In genomic region chr1:55309786-55310516, GRCh38 we compare ENCODE assay signal across 28 cellular contexts.
A peak's percentile ranks its signal among the peaks of the same experiment; 100 is the strongest.
DNase-seq lines count a peak whose midpoint lies in the region; ATAC-seq, FAIRE-seq and TF ChIP-seq lines count a peak whose summit lies in the region.
"Had no signal": no experiment of that assay in that cellular context is flagged by ENCODE, and none has a peak within 500 bp of the region (broad histone marks: within the 10 kb centered on the region; RNA-seq: fewer than 3 reads in every experiment).

No MANE protein-coding gene starts in this region.

- H4K20me1 ChIP-seq in BLaER1 treated with 17β-estradiol and CSF1 and Interleukin-3, amounts not matched to agents 10 nM and 100 nM, result peaks cover 0 to 5% (median 0%) of the 10 kb centered on the region in 11 experiments; a peak in 1 of 22 replicates
- H4K20me1 ChIP-seq in IMR-90 (ENCODE audit: insufficient read depth, low read length) (no peaks in the 10 kb centered on the region), astrocyte (ENCODE audit: insufficient read depth, low read length) (no peaks in the 10 kb centered on the region)

- peak overlapping the region; percentile 93 for H2BK20ac ChIP-seq in IMR-90 (ENCODE audit: low read depth, low read length)

- H3K79me1 ChIP-seq in IMR-90 (ENCODE audit: low read depth in 1 of 2, low read length in 2 of 2), result 0 out of 4 replicates have a peak, but pooled peaks cover 0 to 6% of the 10 kb centered on the region in 2 experiments
- H3K79me1 ChIP-seq in neuronal stem cell (ENCODE audit: low read depth, low read length), result no peaks in the 10 kb centered on the region

- peaks cover 4% of the 10 kb centered on the region for H3K9me3 Mint-ChIP-seq in astrocyte (ENCODE audit: unreplicated experiment)
- H3K9me3 Mint-ChIP-seq: activated T-cell treated with anti-CD3 and anti-CD28 coated beads, Interleukin-2, amount 50 U/mL, for 4 hours; stimulated activated effector memory CD8-positive, alpha-beta T cell treated with anti-CD3 and anti-CD28 coated beads, Interleukin-12 subunit alpha, Interleukin-12 subunit beta, amount 100 ng/mL, for 72 hours had no signal

- ATAC-seq in IMR-90 (ENCODE audit: low read depth), result no peak
- no peak for ATAC-seq in GM18505 (IDR thresholded peaks at IDR 0.05; ENCODE audit: unreplicated experiment)
- ATAC-seq in GM19324 (IDR thresholded peaks at IDR 0.05; ENCODE audit: low FRiP score, unreplicated experiment), result no peak
- ATAC-seq: activated T-cell treated with anti-CD3 and anti-CD28 coated beads, Interleukin-2, amount 50 U/mL, for 4 hours; WTC11 had no signal

- H3K4me1 ChIP-seq in BLaER1 treated with 17β-estradiol and CSF1 and Interleukin-3, amounts not matched to agents 10 nM and 100 nM, result peaks cover 27 to 41% (median 34%) of the 10 kb centered on the region in 10 experiments
- peaks cover 29% of the 10 kb centered on the region for H3K4me1 ChIP-seq in IMR-90 (ENCODE audit: control insufficient read depth, insufficient read depth, low read length)
- H3K4me1 ChIP-seq in astrocyte (ENCODE audit: insufficient read depth, low read length), result peaks cover 26% of the 10 kb centered on the region
- peaks cover 0 to 4% of the 10 kb centered on the region in 2 donors for H3K4me1 ChIP-seq in neuronal stem cell (ENCODE audit: control insufficient read depth in 2 of 2, insufficient read depth in 1 of 2, low read depth in 1 of 2, low read length in 2 of 2)
- H3K4me1 ChIP-seq: colonic mucosa, parathyroid adenoma, right atrium auricular region had no signal

- TF ChIP-seq CTCF in IMR-90 (conservative IDR thresholded peaks at IDR 0.05; ENCODE audit: low read depth, low read length), result no peak
- no peak for TF ChIP-seq CTCF in astrocyte (IDR thresholded peaks at IDR 0.05; ENCODE audit: insufficient read depth, low read depth, low read length)

- H3K18ac ChIP-seq in IMR-90 (ENCODE audit: low read depth, low read length) (peak overlapping the region; percentile 92), neuronal stem cell (ENCODE audit: low read length) (peak overlapping the region; percentile 49)

- no peak overlapping the region for H3K4me3 Mint-ChIP-seq in astrocyte (ENCODE audit: unreplicated experiment)
- H3K4me3 Mint-ChIP-seq: activated T-cell treated with anti-CD3 and anti-CD28 coated beads, Interleukin-2, amount 50 U/mL, for 4 hours; nephron progenitor cell; stimulated activated effector memory CD8-positive, alpha-beta T cell treated with anti-CD3 and anti-CD28 coated beads, Interleukin-12 subunit alpha, Interleukin-12 subunit beta, amount 100 ng/mL, for 72 hours; WTC11 had no signal

- H2BK5ac ChIP-seq in IMR-90 (ENCODE audit: low read depth, low read length, poor library complexity, severe bottlenecking) (peak overlapping the region; percentile 6), neuronal stem cell (ENCODE audit: low read length) (no peak overlapping the region)

- peaks cover 20% of the 10 kb centered on the region for H3K4me1 Mint-ChIP-seq in astrocyte (ENCODE audit: low read depth, unreplicated experiment)
- H3K4me1 Mint-ChIP-seq: WTC11 had no signal

- no peak overlapping the region for H3K9ac ChIP-seq in BLaER1 treated with 17β-estradiol and CSF1 and Interleukin-3, amounts not matched to agents 10 nM and 100 nM
- H3K9ac ChIP-seq in IMR-90 (ENCODE audit: low read depth, low read length), result no peak overlapping the region
- peak overlapping the region; percentile 5 for H3K9ac ChIP-seq in astrocyte (ENCODE audit: low read length)
- no peak overlapping the region for H3K9ac ChIP-seq in neuronal stem cell (ENCODE audit: low read depth, low read length, poor library complexity)
- H3K9ac ChIP-seq: parathyroid adenoma had no signal

- dilution Hi-C loops in IMR-90 (cut with HindIII; ENCODE audit: low sequenced_read_pairs, unreplicated experiment), result no loop called here

- TF ChIP-seq RAD21 in IMR-90 (IDR thresholded peaks at IDR 0.05; ENCODE audit: low read length), result no peak

- no peaks in the 10 kb centered on the region for H3K36me3 Mint-ChIP-seq in astrocyte (ENCODE audit: low read depth, unreplicated experiment)
- H3K36me3 Mint-ChIP-seq: stimulated activated effector memory CD8-positive, alpha-beta T cell treated with anti-CD3 and anti-CD28 coated beads, Interleukin-12 subunit alpha, Interleukin-12 subunit beta, amount 100 ng/mL, for 72 hours; WTC11 had no signal

- in situ Hi-C loops in IMR-90 (cut with MboI; ENCODE audit: low sequenced_read_pairs), result no loop called here

- H3K14ac ChIP-seq in IMR-90 (replicated peaks; ENCODE audit: low read depth, low read length) (peak overlapping the region; percentile 47), neuronal stem cell (ENCODE audit: low read length) (no peak overlapping the region)

- no peak overlapping the region for H3K4me3 ChIP-seq in BLaER1 treated with 17β-estradiol and CSF1 and Interleukin-3, amounts not matched to agents 10 nM and 100 nM
- H3K4me3 ChIP-seq in IMR-90 (ENCODE audit: insufficient read depth, low read depth, low read length) (no peak overlapping the region), astrocyte (ENCODE audit: insufficient read depth, low read depth, low read length) (no peak overlapping the region), neuronal stem cell (ENCODE audit: low read length in 2 of 2) (no peak overlapping the region)
- H3K4me3 ChIP-seq: colonic mucosa, lung, right atrium auricular region, spleen had no signal

- H3K23ac ChIP-seq in IMR-90 (ENCODE audit: low read depth, low read length) (peak overlapping the region; percentile 29; the same call in 1 of the 2 replicates), neuronal stem cell (ENCODE audit: low read depth, low read length, poor library complexity) (no peak overlapping the region)

- no peak overlapping the region; a peak in 2 of 22 replicates for H3K27ac ChIP-seq in BLaER1 treated with 17β-estradiol and CSF1 and Interleukin-3, amounts not matched to agents 10 nM and 100 nM
- peak overlapping the region; percentile 42 for H3K27ac ChIP-seq in IMR-90 (ENCODE audit: insufficient read depth, low read length)
- peak overlapping the region; percentile 90 for H3K27ac ChIP-seq in astrocyte (ENCODE audit: low read depth, low read length)
- H3K27ac ChIP-seq in neuronal stem cell (replicated peaks; ENCODE audit: low read length), result no peak overlapping the region
- H3K27ac ChIP-seq: colonic mucosa, parathyroid adenoma, right atrium auricular region, spleen had no signal

- DNase-seq in IMR-90 (no peak), astrocyte (ENCODE audit: low read depth) (no peak), neuronal stem cell (ENCODE audit: low spot score) (no peak), AG08396 (ENCODE audit: low spot score) (no peak), DMS 273 (lab: John Stamatoyannopoulos, UW; ENCODE audit: unreplicated experiment) (no peak)
- DNase-seq: activated CD4-positive, alpha-beta T cell treated with anti-CD3 and anti-CD28 coated beads, Interleukin-2, amount 50 U/mL, for 1 hour; activated naive CD4-positive, alpha-beta T cell; activated T-cell treated with anti-CD3 and anti-CD28 coated beads, Interleukin-2, amount 50 U/mL, for 4 hours; colonic mucosa; effector CD8-positive, alpha-beta T cell; NCI-H1694; NCI-H526 treated with DMSO at 0.1 percent for 48 hours; nephron progenitor cell; spleen; stimulated activated CD4-positive, alpha-beta T cell treated with anti-CD3 and anti-CD28 coated beads, Interleukin-4, amount 100 ng/mL, for 1 hour; substantia nigra had no signal

- FAIRE-seq in astrocyte (lab: Jason Lieb, UNC), result no peak
- FAIRE-seq: bronchial epithelial cell, D721Med, GM12892, H1 had no signal

- H3K27ac Mint-ChIP-seq in astrocyte (ENCODE audit: unreplicated experiment), result no peak overlapping the region
- H3K27ac Mint-ChIP-seq: nephron progenitor cell; stimulated activated effector memory CD8-positive, alpha-beta T cell treated with anti-CD3 and anti-CD28 coated beads, Interleukin-12 subunit alpha, Interleukin-12 subunit beta, amount 100 ng/mL, for 72 hours; WTC11 had no signal

- H4K5ac ChIP-seq in IMR-90 (ENCODE audit: low read depth, low read length), result peak overlapping the region; percentile 91

- H3K79me2 ChIP-seq in astrocyte (ENCODE audit: insufficient read depth, low read length), result no peaks in the 10 kb centered on the region
- H3K79me2 ChIP-seq: parathyroid adenoma had no signal

- H3K27me3 ChIP-seq in BLaER1 treated with 17β-estradiol and CSF1 and Interleukin-3, amounts not matched to agents 10 nM and 100 nM, result no peaks in the 10 kb centered on the region
- H3K27me3 ChIP-seq in IMR-90 (ENCODE audit: control insufficient read depth, insufficient read depth, low read length) (no peaks in the 10 kb centered on the region), astrocyte (ENCODE audit: insufficient read depth, low read length) (no peaks in the 10 kb centered on the region), neuronal stem cell (ENCODE audit: control insufficient read depth in 3 of 3, insufficient read depth in 3 of 3, low read depth in 1 of 3, low read length in 3 of 3) (peaks cover 0 to 8% (median 0%) of the 10 kb centered on the region in 3 experiments)
- H3K27me3 ChIP-seq: colonic mucosa, right atrium auricular region, spleen had no signal

- H3K9me1 ChIP-seq in IMR-90 (ENCODE audit: insufficient read depth, low read length), result peaks cover 22% of the 10 kb centered on the region

- WGBS in IMR-90 (ENCODE audit: extremely low coverage in 2 of 2, insufficient read length in 1 of 2), 2 experiments, result 84% methylated on average over 12 of the region's 18 CpGs; no CpG with 5 or more reads in 1 of the 2 experiments
- WGBS in neuronal stem cell (ENCODE audit: extremely low coverage in 2 of 2, insufficient read length in 2 of 2, insufficient replicate concordance in 1 of 2), 2 donors, result no CpG with 5 or more reads among the region's 18 CpGs

- CTCF ChIA-PET in IMR-90 (lab: Yijun Ruan, JAX), result interaction anchor here (0.6 to 2.1 kb wide), 3 partner anchors 28 to 1318 kb away, joined by 3 to 7 read pairs (median 4); no protein-coding TSS in a partner anchor

- peaks cover 27% of the 10 kb centered on the region for H3K27me3 Mint-ChIP-seq in astrocyte (ENCODE audit: low read depth, unreplicated experiment)

- peak overlapping the region; percentile 16 to 74 (median 57); a peak in 20 of 22 replicates for H3K4me2 ChIP-seq in BLaER1 treated with 17β-estradiol and CSF1 and Interleukin-3, amounts not matched to agents 10 nM and 100 nM
- H3K4me2 ChIP-seq in IMR-90 (ENCODE audit: low read depth, low read length), result no peak overlapping the region
- H3K4me2 ChIP-seq in astrocyte (ENCODE audit: low read length), result no peak overlapping the region
- no peak overlapping the region for H3K4me2 ChIP-seq in neuronal stem cell (ENCODE audit: insufficient read depth, low read length, poor library complexity, severe bottlenecking)

- intact Hi-C loops in IMR-90 (cut with micrococcal nuclease), result no loop called here

- H3K4ac ChIP-seq in IMR-90 (ENCODE audit: low read depth, low read length) (peak overlapping the region; percentile 83), neuronal stem cell (ENCODE audit: low read length) (no peak overlapping the region)

- TF ChIP-seq POLR2A in IMR-90 (IDR thresholded peaks at IDR 0.05; ENCODE audit: low read depth, low read length), result no peak
- no peak for TF ChIP-seq POLR2A in GM18505 (IDR thresholded peaks at IDR 0.05; ENCODE audit: borderline replicate concordance, extremely low read depth, insufficient read depth, insufficient read length)

- H4K8ac ChIP-seq in IMR-90 (ENCODE audit: low read depth in 2 of 2, low read length in 2 of 2) (peak overlapping the region; percentile 48 to 51; a peak in 2 of 4 replicates), neuronal stem cell (ENCODE audit: low read depth, low read length) (no peak overlapping the region)

- H3K56ac ChIP-seq in IMR-90 (ENCODE audit: extremely low read depth, insufficient read depth, low read length), result no peak overlapping the region

- H2AK5ac ChIP-seq in IMR-90 (ENCODE audit: low read depth, low read length), result peak overlapping the region; percentile 95
- no peak overlapping the region for H2AK5ac ChIP-seq in neuronal stem cell (ENCODE audit: low read depth, low read length)

- peak overlapping the region; percentile 87 for H2BK15ac ChIP-seq in IMR-90 (ENCODE audit: low read depth, low read length)
- no peak overlapping the region for H2BK15ac ChIP-seq in neuronal stem cell (ENCODE audit: low read length)

- no peak overlapping the region for H2BK12ac ChIP-seq in neuronal stem cell (ENCODE audit: low read length)

- H2AFZ ChIP-seq in IMR-90 (replicated peaks; ENCODE audit: low read length, poor library complexity) (no peak overlapping the region), astrocyte (ENCODE audit: low read depth, low read length) (no peak overlapping the region), neuronal stem cell (ENCODE audit: low read length) (no peak overlapping the region)
- H2AFZ ChIP-seq: parathyroid adenoma had no signal

- H4K91ac ChIP-seq in IMR-90 (ENCODE audit: insufficient read depth, low read depth, low read length) (peak overlapping the region; percentile 81), neuronal stem cell (ENCODE audit: low read depth, low read length, poor library complexity) (no peak overlapping the region)

- POLR2A ChIA-PET in IMR-90 (lab: Charles Lee; ENCODE audit: unreplicated experiment), result interaction anchor here (0.5 kb wide), 1 partner anchor 1211 kb away, joined by 3 read pairs; no protein-coding TSS in a partner anchor

- peak overlapping the region; percentile 49 for H2AK9ac ChIP-seq in IMR-90 (replicated peaks; ENCODE audit: low read depth, low read length, poor library complexity)

- peak overlapping the region; percentile 89 for H2BK120ac ChIP-seq in IMR-90 (ENCODE audit: low read depth, low read length)
- H2BK120ac ChIP-seq in neuronal stem cell (ENCODE audit: low read depth, low read length), result no peak overlapping the region

- no peaks in the 10 kb centered on the region for H3K36me3 ChIP-seq in BLaER1 treated with 17β-estradiol and CSF1 and Interleukin-3, amounts not matched to agents 10 nM and 100 nM
- H3K36me3 ChIP-seq in IMR-90 (ENCODE audit: control insufficient read depth, insufficient read depth, low read length), result no peaks in the 10 kb centered on the region
- no peaks in the 10 kb centered on the region for H3K36me3 ChIP-seq in astrocyte (ENCODE audit: insufficient read depth, low read length)
- no peaks in the 10 kb centered on the region for H3K36me3 ChIP-seq in neuronal stem cell (replicated peaks in 1 of 2; ENCODE audit: control insufficient read depth in 2 of 2, insufficient read depth in 2 of 2, low read length in 2 of 2)
- H3K36me3 ChIP-seq: colonic mucosa, right atrium auricular region, spleen had no signal

- BruUV-seq in IMR-90 (replicated peaks; lab: Mats Ljungman, UMichigan), result no TSS peak

- H3K9me3 ChIP-seq in BLaER1 treated with 17β-estradiol and CSF1 and Interleukin-3, amounts not matched to agents 10 nM and 100 nM (replicated peaks in 1 of 11), result peaks cover 0 to 16% (median 6%) of the 10 kb centered on the region in 11 experiments; a peak in 8 of 22 replicates
- H3K9me3 ChIP-seq in IMR-90 (ENCODE audit: control insufficient read depth, insufficient read depth, low read length), result no peaks in the 10 kb centered on the region
- H3K9me3 ChIP-seq in astrocyte (ENCODE audit: insufficient read depth, low read depth, low read length), result no peaks in the 10 kb centered on the region
- no peaks in the 10 kb centered on the region for H3K9me3 ChIP-seq in neuronal stem cell (replicated peaks in 1 of 2; ENCODE audit: control insufficient read depth in 2 of 2, insufficient read depth in 1 of 2, low read depth in 1 of 2, low read length in 2 of 2)
- H3K9me3 ChIP-seq: colonic mucosa, right atrium auricular region, spleen had no signal

Comparison
In these comparisons a context has a peak if more than half of its experiments do, and no peak if none do; other contexts are left out.
1. H3K27ac ChIP-seq: peak in IMR-90 (single experiment) and astrocyte (single experiment); none in BLaER1 treated with 17β-estradiol and CSF1 and Interleukin-3, amounts not matched to agents 10 nM and 100 nM (0 of 11) and neuronal stem cell (single experiment).
2. H3K4me2 ChIP-seq: peak in BLaER1 treated with 17β-estradiol and CSF1 and Interleukin-3, amounts not matched to agents 10 nM and 100 nM (11 of 11); none in IMR-90 (single experiment), astrocyte (single experiment) and neuronal stem cell (single experiment).